10 cellular contexts compared by ENCODE assay signal in genomic region chr10:48493083-48493871, GRCh38.
DNase-seq lines count a peak whose midpoint lies in the region; ATAC-seq and TF ChIP-seq lines count a peak whose summit lies in the region.
"Had no signal": no experiment of that assay in that cellular context is flagged by ENCODE, and none has a peak within 500 bp of the region (broad histone marks: within the 10 kb centered on the region; RNA-seq: fewer than 3 reads in every experiment).

No MANE protein-coding gene starts in this region.

- no peak overlapping the region for H3K4me3 ChIP-seq in HEK293 (ENCODE audit: low read depth, low read length)

- CTCF ChIA-PET in HEK293 (lab: Yijun Ruan, JAX): no interaction called here
- CTCF ChIA-PET in RWPE1 (lab: Yijun Ruan, JAX): no interaction called here

- no peaks in the 10 kb centered on the region for H3K9me3 ChIP-seq in HEK293 (ENCODE audit: control insufficient read depth, insufficient read depth, low read depth, low read length)

- no peaks in the 10 kb centered on the region for H3K36me3 ChIP-seq in HEK293 (ENCODE audit: control insufficient read depth in 2 of 2, insufficient read depth in 1 of 2, low read length in 2 of 2)

- H3K4me1 ChIP-seq in HEK293 (ENCODE audit: control insufficient read depth, insufficient read depth, low read length): no peaks in the 10 kb centered on the region

- ATAC-seq in Right ventricle myocardium superior (ENCODE audit: poor library complexity) (peak; percentile 60), HG03025 (IDR thresholded peaks at IDR 0.05; ENCODE audit: low FRiP score, unreplicated experiment) (no peak), GM21515 (IDR thresholded peaks at IDR 0.05; ENCODE audit: unreplicated experiment) (no peak), HG03342 (IDR thresholded peaks at IDR 0.05; ENCODE audit: unreplicated experiment) (no peak)

- H3K27ac ChIP-seq in HEK293 (ENCODE audit: extremely low read depth, low read depth, low read length) (no peak overlapping the region), RWPE1 (no peak overlapping the region)

- DNase-seq in Ammon's horn (ENCODE audit: low spot score) (peak; percentile 54), RWPE1 (ENCODE audit: low spot score) (peak; percentile 21), Right ventricle myocardium superior (peak; percentile 66)
- no peak for DNase-seq in effector CD4-positive, alpha-beta T cell
- DNase-seq: effector CD8-positive, alpha-beta T cell; SW 1271 had no signal

- POLR2A ChIA-PET in HEK293 (lab: Yijun Ruan, JAX) (no interaction called here), RWPE1 (lab: Yijun Ruan, JAX; ENCODE audit: low non-redundant PET) (no interaction called here)

- no peak for TF ChIP-seq CTCF in HEK293 (tag by site-specific recombination; IDR thresholded peaks at IDR 0.05)
- TF ChIP-seq CTCF in RWPE1 (conservative IDR thresholded peaks at IDR 0.05; ENCODE audit: low read depth): no peak

- intact Hi-C loops in Right ventricle myocardium superior (cut with DNase I): no loop called here

TF ChIP-seq in HEK293, 187 proteins besides CTCF, POLR2A, EP300 and RAD21:
- peak; percentile 51 for TF ChIP-seq ZIC2 (tag by site-specific recombination; IDR thresholded peaks at IDR 0.05)
- no peak for TF ChIP-seq ZNF239 (tag by site-specific recombination; IDR thresholded peaks at IDR 0.05)
- 0 out of 2 replicates have a peak, but pooled peaks have one; percentile 20 for TF ChIP-seq ZBTB48 (tag by site-specific recombination; IDR thresholded peaks at IDR 0.05)
